ENCODE assay signal across 30 cellular contexts in genomic region chr6:150201791-150202329, GRCh38. TPM values are rescaled to one million over a fixed set of nuclear protein-coding genes. Genes with fewer than 3 reads are reported as not detected.
DNase-seq lines count a peak whose midpoint lies in the region; ATAC-seq, FAIRE-seq and TF ChIP-seq lines count a peak whose summit lies in the region.
"Had no signal": no experiment of that assay in that cellular context is flagged by ENCODE, and none has a peak within 500 bp of the region (broad histone marks: within the 10 kb centered on the region; RNA-seq: fewer than 3 reads in every experiment).

No MANE protein-coding gene starts in this region.

- H3K9me3 Mint-ChIP-seq in MCF 10A (ENCODE audit: unreplicated experiment): no peaks in the 10 kb centered on the region
- H3K9me3 Mint-ChIP-seq in glutamatergic neuron (ENCODE audit: unreplicated experiment): peaks cover 2% of the 10 kb centered on the region
- peaks cover 3% of the 10 kb centered on the region for H3K9me3 Mint-ChIP-seq in nephron
- H3K9me3 Mint-ChIP-seq: CD8-positive, alpha-beta memory T cell; central memory CD8-positive, alpha-beta T cell; effector memory CD8-positive, alpha-beta T cell; immature natural killer cell; memory B cell; natural killer cell; stimulated activated naive CD8-positive, alpha-beta T cell treated with anti-CD3 and anti-CD28 coated beads, Interleukin-15, amount 100 ng/mL, for 72 hours had no signal

- no peak for ATAC-seq in GM21526 (IDR thresholded peaks at IDR 0.05; ENCODE audit: low FRiP score, unreplicated experiment)
- ATAC-seq: activated CD4-positive, alpha-beta T cell treated with anti-CD3 and anti-CD28 coated beads for 36 hours; effector memory CD8-positive, alpha-beta T cell; GM12878; natural killer cell; stimulated activated naive CD8-positive, alpha-beta T cell treated with anti-CD3 and anti-CD28 coated beads, Interleukin-15, amount 100 ng/mL, for 72 hours had no signal

- no peaks in the 10 kb centered on the region for H3K4me1 ChIP-seq in breast epithelium
- H3K4me1 ChIP-seq: ascending aorta, upper lobe of right lung had no signal

- H3K27me3 Mint-ChIP-seq in MCF 10A (ENCODE audit: insufficient read depth, unreplicated experiment) (no peaks in the 10 kb centered on the region), glutamatergic neuron (ENCODE audit: unreplicated experiment) (peaks cover 6% of the 10 kb centered on the region), nephron (ENCODE audit: low read depth) (peaks cover 68% of the 10 kb centered on the region)
- H3K27me3 Mint-ChIP-seq: central memory CD8-positive, alpha-beta T cell had no signal

- H3K36me3 Mint-ChIP-seq in MCF 10A (ENCODE audit: insufficient read depth, unreplicated experiment) (peaks cover 12% of the 10 kb centered on the region), glutamatergic neuron (ENCODE audit: unreplicated experiment) (no peaks in the 10 kb centered on the region), nephron (ENCODE audit: low read depth) (peaks cover 7% of the 10 kb centered on the region)
- H3K36me3 Mint-ChIP-seq: CD8-positive, alpha-beta memory T cell; IgD-negative memory B cell; immature natural killer cell; memory B cell; natural killer cell had no signal

- no peaks in the 10 kb centered on the region for H3K36me3 ChIP-seq in breast epithelium
- H3K36me3 ChIP-seq: ascending aorta, heart left ventricle, upper lobe of right lung had no signal

- peaks cover 59% of the 10 kb centered on the region for H3K4me1 Mint-ChIP-seq in MCF 10A (ENCODE audit: insufficient read depth, unreplicated experiment)
- H3K4me1 Mint-ChIP-seq in glutamatergic neuron (ENCODE audit: low read depth, unreplicated experiment): peaks cover 5% of the 10 kb centered on the region
- H3K4me1 Mint-ChIP-seq in nephron: peaks cover 23% of the 10 kb centered on the region
- H3K4me1 Mint-ChIP-seq: activated CD4-positive, alpha-beta T cell treated with anti-CD3 and anti-CD28 coated beads for 36 hours; stimulated activated naive CD8-positive, alpha-beta T cell treated with anti-CD3 and anti-CD28 coated beads, Interleukin-15, amount 100 ng/mL, for 72 hours had no signal

- CTCF ChIA-PET in MCF 10A (lab: Yijun Ruan, JAX): interaction anchor here (0.6 to 0.7 kb wide), 2 partner anchors 8 to 135 kb away, joined by 3 read pairs; no protein-coding TSS in a partner anchor

- no peak overlapping the region for H3K27ac ChIP-seq in breast epithelium
- H3K27ac ChIP-seq: 22Rv1, ascending aorta, upper lobe of right lung had no signal

- BruUV-seq in MCF 10A (replicated peaks; lab: Mats Ljungman, UMichigan): no TSS peak

- H3K9me3 ChIP-seq in breast epithelium: no peaks in the 10 kb centered on the region
- H3K9me3 ChIP-seq: ascending aorta, heart left ventricle, upper lobe of right lung had no signal

- POLR2A ChIA-PET in MCF 10A (lab: Yijun Ruan, JAX): interaction anchor here (0.6 to 3.4 kb wide), 10 partner anchors 11 to 115 kb away, joined by 3 to 16 read pairs (median 4); no protein-coding TSS in a partner anchor

- peak overlapping the region; percentile 95 for H3K27ac Mint-ChIP-seq in MCF 10A (ENCODE audit: low read depth, unreplicated experiment)
- H3K27ac Mint-ChIP-seq in glutamatergic neuron (ENCODE audit: unreplicated experiment): no peak overlapping the region
- peak overlapping the region in 2 of 3 experiments; percentile 27 to 81 for H3K27ac Mint-ChIP-seq in nephron
- H3K27ac Mint-ChIP-seq: activated CD4-positive, alpha-beta T cell treated with anti-CD3 and anti-CD28 coated beads for 36 hours; CD8-positive, alpha-beta memory T cell; IgD-negative memory B cell; memory B cell; stimulated activated naive CD8-positive, alpha-beta T cell treated with anti-CD3 and anti-CD28 coated beads, Interleukin-15, amount 100 ng/mL, for 72 hours had no signal

- H3K4me3 Mint-ChIP-seq in MCF 10A (ENCODE audit: unreplicated experiment) (peak overlapping the region; percentile 42), glutamatergic neuron (ENCODE audit: unreplicated experiment) (no peak overlapping the region), nephron (no peak overlapping the region)
- H3K4me3 Mint-ChIP-seq: activated CD4-positive, alpha-beta T cell treated with anti-CD3 and anti-CD28 coated beads for 36 hours; CD8-positive, alpha-beta memory T cell; central memory CD8-positive, alpha-beta T cell; effector memory CD8-positive, alpha-beta T cell; IgD-negative memory B cell; immature natural killer cell; memory B cell; natural killer cell; stimulated activated naive CD8-positive, alpha-beta T cell treated with anti-CD3 and anti-CD28 coated beads, Interleukin-15, amount 100 ng/mL, for 72 hours had no signal

- no peak overlapping the region for H3K4me3 ChIP-seq in breast epithelium
- H3K4me3 ChIP-seq: ascending aorta, GM12878, heart left ventricle, upper lobe of right lung had no signal

- intact Hi-C loops in MCF 10A (cut with micrococcal nuclease) (loop anchor here (5.0 kb wide), 1 partner anchor 60 kb away; the partner anchor contains the start of gene PPP1R14C), breast epithelium (cut with DNase I; ENCODE audit: low total_unique reads) (no loop called here)

- FAIRE-seq in urothelium cell line (lab: Jason Lieb, UNC) (no peak), HTR-8/SVneo (lab: Jason Lieb, UNC) (no peak)
- FAIRE-seq: GM12878 had no signal

- DNase-seq in MCF 10A (ENCODE audit: unreplicated experiment): no peak
- no peak for DNase-seq in breast epithelium (ENCODE audit: low spot score in 2 of 2)
- DNase-seq in glutamatergic neuron: peak; percentile 60
- DNase-seq in NCI-H1092 (lab: John Stamatoyannopoulos, UW): no peak
- DNase-seq in urothelium cell line (ENCODE audit: low spot score): no peak
- DNase-seq in HTR-8/SVneo (ENCODE audit: insufficient read length, low spot score): no peak
- DNase-seq: activated CD4-positive, alpha-beta T cell treated with anti-CD3 and anti-CD28 coated beads for 36 hours; activated naive CD4-positive, alpha-beta T cell treated with anti-CD3 and anti-CD28 coated beads, Interleukin-2, amount 50 U/mL, for 16 hours; AML-193; CD8-positive, alpha-beta memory T cell; effector memory CD8-positive, alpha-beta T cell; H7; immature natural killer cell; MM.1S; natural killer cell; NCI-H146; NCI-H774; SIG-M5; stimulated activated CD4-positive, alpha-beta T cell treated with anti-CD3 and anti-CD28 coated beads, Interleukin-2, amount 100 ng/mL, for 48 hours; stimulated activated naive CD8-positive, alpha-beta T cell treated with anti-CD3 and anti-CD28 coated beads, Interleukin-15, amount 100 ng/mL, for 72 hours; upper lobe of right lung had no signal

- H3K27me3 ChIP-seq in breast epithelium: no peaks in the 10 kb centered on the region
- H3K27me3 ChIP-seq: ascending aorta, heart left ventricle, upper lobe of right lung had no signal

- TF ChIP-seq CTCF in MCF 10A (IDR thresholded peaks at IDR 0.05; ENCODE audit: unreplicated experiment) (no peak), breast epithelium (IDR thresholded peaks at IDR 0.05) (no peak), glutamatergic neuron (IDR thresholded peaks at IDR 0.05; ENCODE audit: partially characterized antibody, unreplicated experiment) (no peak), nephron (IDR thresholded peaks at IDR 0.05; ENCODE audit: unreplicated experiment in 3 of 3) (no peak)

- no peak for TF ChIP-seq POLR2A in breast epithelium (IDR thresholded peaks at IDR 0.05)

RNA-seq across cellular contexts. Expression of gene PPP1R14C, which starts 59.0 kb away (rescaled TPM):
- total RNA-seq in MCF 10A (2022) (32.0 and 38.7 TPM in 2 replicates), breast epithelium (1 to 10 TPM in 2 of 3 donors, not detected in 1; 3.3 to 5.6 TPM), glutamatergic neuron (ENCODE audit: unreplicated experiment) (4.1 TPM)
- total RNA-seq: ascending aorta, GM12878, natural killer cell had no signal
